In genomic region chr10:129965940-129966339, GRCh38 we compare ENCODE assay signal across 15 cellular contexts. TPM values are rescaled to one million over a fixed set of nuclear protein-coding genes. Genes with fewer than 3 reads are reported as not detected.
DNase-seq lines count a peak whose midpoint lies in the region; TF ChIP-seq lines count a peak whose summit lies in the region.
"Had no signal": no experiment of that assay in that cellular context is flagged by ENCODE, and none has a peak within 500 bp of the region (broad histone marks: within the 10 kb centered on the region; RNA-seq: fewer than 3 reads in every experiment).

No MANE protein-coding gene starts in this region.

- H4K20me1 ChIP-seq in osteoblast (ENCODE audit: insufficient read depth, low read length) = peaks cover 5% of the 10 kb centered on the region

- TF ChIP-seq CTCF in osteoblast (IDR thresholded peaks at IDR 0.05; ENCODE audit: extremely low read depth, low read depth, low read length) (no peak), transverse colon (IDR thresholded peaks at IDR 0.05) (no peak)

- H3K4me1 ChIP-seq in osteoblast (ENCODE audit: insufficient read depth, low read length) (peaks cover 13% of the 10 kb centered on the region), transverse colon (peaks cover 4 to 43% (median 23%) of the 10 kb centered on the region in 4 donors)

- peaks cover 46% of the 10 kb centered on the region for H3K4me1 Mint-ChIP-seq in activated naive CD8-positive, alpha-beta T cell (ENCODE audit: low read depth)
- peaks cover 35% of the 10 kb centered on the region for H3K4me1 Mint-ChIP-seq in activated naive CD8-positive, alpha-beta T cell treated with anti-CD3 and anti-CD28 coated beads for 36 hours

- H3K79me2 ChIP-seq in osteoblast (ENCODE audit: insufficient read depth, low read length) = peaks cover 30% of the 10 kb centered on the region

- peak overlapping the region; percentile 90 for H3K4me2 ChIP-seq in osteoblast (ENCODE audit: insufficient read depth, low read length)

- no peak for DNase-seq in activated naive CD8-positive, alpha-beta T cell treated with anti-CD3 and anti-CD28 coated beads for 36 hours
- DNase-seq in epidermal melanocyte (ENCODE audit: insufficient read length, low spot score) (peak; percentile 16), osteoblast (ENCODE audit: insufficient read length, low spot score, missing footprints) (peak; percentile 15), transverse colon (no peak), T1000 (lab: John Stamatoyannopoulos, UW) (no peak), 8988T (no peak)
- DNase-seq: activated gamma-delta T cell treated with Interleukin-2 at 50 U/mL for 16 hours; effector CD8-positive, alpha-beta T cell; left lung; MG63; NCI-H226; SIG-M5; stimulated activated CD4-positive, alpha-beta T cell treated with anti-CD3 and anti-CD28 coated beads, Interleukin-4, amount 100 ng/mL, for 4 hours had no signal

- H3K9me3 ChIP-seq in osteoblast (ENCODE audit: low read depth, low read length) (no peaks in the 10 kb centered on the region), transverse colon (no peaks in the 10 kb centered on the region)
- H3K9me3 ChIP-seq: left lung, MG63 had no signal

- H3K36me3 ChIP-seq in osteoblast (ENCODE audit: insufficient read depth, low read length) = peaks cover 6% of the 10 kb centered on the region
- H3K36me3 ChIP-seq in transverse colon = no peaks in the 10 kb centered on the region
- H3K36me3 ChIP-seq: left lung had no signal

- TF ChIP-seq POLR2A in transverse colon (IDR thresholded peaks at IDR 0.05) = no peak

- intact Hi-C loops in transverse colon (cut with DNase I; ENCODE audit: low total_unique reads) = loop anchor here (5.0 kb wide), 1 partner anchor 934 kb away; no protein-coding TSS in a partner anchor

- H2AFZ ChIP-seq in osteoblast (ENCODE audit: low read length) = no peak overlapping the region

- H3K9me3 Mint-ChIP-seq in activated naive CD8-positive, alpha-beta T cell (ENCODE audit: low read depth) = no peaks in the 10 kb centered on the region
- no peaks in the 10 kb centered on the region for H3K9me3 Mint-ChIP-seq in activated naive CD8-positive, alpha-beta T cell treated with anti-CD3 and anti-CD28 coated beads for 36 hours

- peaks cover 40% of the 10 kb centered on the region for H3K27me3 ChIP-seq in osteoblast (ENCODE audit: insufficient read depth, low read length)
- peaks cover 98% of the 10 kb centered on the region for H3K27me3 ChIP-seq in transverse colon

- peaks cover 2% of the 10 kb centered on the region for H3K36me3 Mint-ChIP-seq in activated naive CD8-positive, alpha-beta T cell
- H3K36me3 Mint-ChIP-seq in activated naive CD8-positive, alpha-beta T cell treated with anti-CD3 and anti-CD28 coated beads for 36 hours = peaks cover 3% of the 10 kb centered on the region

- peak overlapping the region; percentile 58 for H3K27ac Mint-ChIP-seq in activated naive CD8-positive, alpha-beta T cell
- H3K27ac Mint-ChIP-seq in activated naive CD8-positive, alpha-beta T cell treated with anti-CD3 and anti-CD28 coated beads for 36 hours = no peak overlapping the region

- 16 to 21% methylated on average over 6 to 14 of the region's 14 CpGs for WGBS in transverse colon (ENCODE audit: low coverage in 1 of 2), 2 donors

- H3K4me3 ChIP-seq in osteoblast (ENCODE audit: insufficient read depth, low read length) = no peak overlapping the region
- no peak overlapping the region for H3K4me3 ChIP-seq in transverse colon
- H3K4me3 ChIP-seq: left lung, MG63 had no signal

- H3K27me3 Mint-ChIP-seq in activated naive CD8-positive, alpha-beta T cell = peaks cover 37% of the 10 kb centered on the region
- H3K27me3 Mint-ChIP-seq in activated naive CD8-positive, alpha-beta T cell treated with anti-CD3 and anti-CD28 coated beads for 36 hours = peaks cover 83% of the 10 kb centered on the region

- in situ Hi-C loops in transverse colon (cut with MboI; ENCODE audit: low pct_ligation_motif_present in 1 of 4, low pct_unique_long_range_greater_than_20kb in 1 of 4, low sequenced_read_pairs in 3 of 4) = no loop called here

- peak overlapping the region; percentile 27 for H3K4me3 Mint-ChIP-seq in activated naive CD8-positive, alpha-beta T cell
- H3K4me3 Mint-ChIP-seq in activated naive CD8-positive, alpha-beta T cell treated with anti-CD3 and anti-CD28 coated beads for 36 hours = no peak overlapping the region

- TF ChIP-seq EP300 in transverse colon (IDR thresholded peaks at IDR 0.05; ENCODE audit: low read depth) = no peak

- H3K27ac ChIP-seq in osteoblast (ENCODE audit: low read depth, low read length) (no peak overlapping the region), transverse colon (no peak overlapping the region)
- H3K27ac ChIP-seq: left lung had no signal

RNA-seq across cellular contexts. Expression of gene EBF3, which starts 1.9 kb away (rescaled TPM):
- not detected for total RNA-seq in activated naive CD8-positive, alpha-beta T cell treated with anti-CD3 and anti-CD28 coated beads for 36 hours
- total RNA-seq in osteoblast = 31.8 and 35.4 TPM in 2 replicates
- 1 to 10 TPM in 2 of 4 donors, under 1 TPM in 2; 0.37 to 6.6 (median 1.0) TPM for total RNA-seq in transverse colon
- total RNA-seq: chondrocyte had no signal

Comparison
In these comparisons a context has a peak if more than half of its experiments do, and no peak if none do; other contexts are left out.
1. DNase-seq: peak in epidermal melanocyte (single experiment) and osteoblast (single experiment); none in activated naive CD8-positive, alpha-beta T cell treated with anti-CD3 and anti-CD28 coated beads for 36 hours (single experiment), transverse colon (single experiment), T1000 (single experiment) and 8988T (single experiment).